Comparison of ENCODE assay signal across 15 cellular contexts in the genomic region with DNA sequence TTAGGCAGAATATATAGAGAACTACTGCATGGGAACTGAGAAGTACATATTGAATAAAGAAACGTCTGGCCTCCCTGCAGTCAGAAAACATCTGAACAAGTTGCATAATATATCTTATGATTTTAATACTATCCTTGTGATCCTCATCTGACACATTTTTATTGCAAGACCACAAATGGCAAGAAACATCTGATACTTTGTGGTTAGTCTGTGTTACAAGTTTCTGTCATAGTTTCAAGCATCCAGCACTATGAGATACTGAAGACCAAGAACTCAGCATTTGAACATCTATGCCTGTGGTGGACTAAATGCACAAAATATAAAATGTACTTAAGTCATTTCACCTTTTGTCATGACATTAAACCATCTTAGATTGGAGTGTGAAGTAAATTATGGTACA.
"Had no signal": no experiment of that assay in that cellular context is flagged by ENCODE, and none has a peak within 500 bp of the region (broad histone marks: within the 10 kb centered on the region; RNA-seq: fewer than 3 reads in every experiment).

No MANE protein-coding gene starts in this region.

- H3K4me3 Mint-ChIP-seq: activated naive CD4-positive, alpha-beta T cell treated with anti-CD3 and anti-CD28 coated beads for 36 hours; activated T-helper 17 cell treated with anti-CD3 and anti-CD28 coated beads, Interleukin-2, amount 50 U/mL, for 72 hours; immature natural killer cell; nephron; stimulated activated naive CD8-positive, alpha-beta T cell treated with anti-CD3 and anti-CD28 coated beads, Interleukin-15, amount 100 ng/mL, for 72 hours; T-cell; type B pancreatic cell had no signal

- H3K9me3 Mint-ChIP-seq: nephron, type B pancreatic cell had no signal

- ATAC-seq: activated T-helper 17 cell treated with anti-CD3 and anti-CD28 coated beads, Interleukin-2, amount 50 U/mL, for 72 hours; foreskin keratinocyte; heart left ventricle; right cardiac atrium; stimulated activated naive CD8-positive, alpha-beta T cell treated with anti-CD3 and anti-CD28 coated beads, Interleukin-15, amount 100 ng/mL, for 72 hours; T-cell had no signal

- H3K4me1 ChIP-seq: foreskin keratinocyte, heart left ventricle had no signal

- H3K27ac Mint-ChIP-seq: activated naive CD4-positive, alpha-beta T cell treated with anti-CD3 and anti-CD28 coated beads for 36 hours; activated T-helper 17 cell treated with anti-CD3 and anti-CD28 coated beads, Interleukin-2, amount 50 U/mL, for 72 hours; immature natural killer cell; nephron; progenitor cell of endocrine pancreas; stimulated activated naive CD8-positive, alpha-beta T cell treated with anti-CD3 and anti-CD28 coated beads, Interleukin-15, amount 100 ng/mL, for 72 hours; T-cell; type B pancreatic cell had no signal

- H3K27me3 Mint-ChIP-seq: activated T-helper 17 cell treated with anti-CD3 and anti-CD28 coated beads, Interleukin-2, amount 50 U/mL, for 72 hours; progenitor cell of endocrine pancreas; stimulated activated naive CD8-positive, alpha-beta T cell treated with anti-CD3 and anti-CD28 coated beads, Interleukin-15, amount 100 ng/mL, for 72 hours; T-cell; type B pancreatic cell had no signal

- H3K36me3 ChIP-seq: heart left ventricle had no signal

- H3K27ac ChIP-seq: foreskin keratinocyte, heart left ventricle had no signal

- H3K4me1 Mint-ChIP-seq: activated T-helper 17 cell treated with anti-CD3 and anti-CD28 coated beads, Interleukin-2, amount 50 U/mL, for 72 hours; immature natural killer cell; nephron; stimulated activated naive CD8-positive, alpha-beta T cell treated with anti-CD3 and anti-CD28 coated beads, Interleukin-15, amount 100 ng/mL, for 72 hours; T-cell had no signal

- DNase-seq: activated CD4-positive, CD25-positive, alpha-beta regulatory T cell treated with anti-CD3 and anti-CD28 coated beads, Interleukin-2, amount 50 U/mL, for 72 hours; activated naive CD4-positive, alpha-beta T cell treated with anti-CD3 and anti-CD28 coated beads for 36 hours; foreskin keratinocyte; heart left ventricle; immature natural killer cell; mesendoderm; occipital lobe; right cardiac atrium; stimulated activated naive CD8-positive, alpha-beta T cell treated with anti-CD3 and anti-CD28 coated beads, Interleukin-15, amount 100 ng/mL, for 72 hours; T-cell; T-helper 9 cell had no signal

- H3K27me3 ChIP-seq: foreskin keratinocyte, heart left ventricle had no signal

- H3K4me3 ChIP-seq: heart left ventricle had no signal

- H3K9me3 ChIP-seq: heart left ventricle had no signal

- H3K36me3 Mint-ChIP-seq: immature natural killer cell, T-cell, type B pancreatic cell had no signal
